11 cellular contexts compared by ENCODE assay signal in the genomic region with DNA sequence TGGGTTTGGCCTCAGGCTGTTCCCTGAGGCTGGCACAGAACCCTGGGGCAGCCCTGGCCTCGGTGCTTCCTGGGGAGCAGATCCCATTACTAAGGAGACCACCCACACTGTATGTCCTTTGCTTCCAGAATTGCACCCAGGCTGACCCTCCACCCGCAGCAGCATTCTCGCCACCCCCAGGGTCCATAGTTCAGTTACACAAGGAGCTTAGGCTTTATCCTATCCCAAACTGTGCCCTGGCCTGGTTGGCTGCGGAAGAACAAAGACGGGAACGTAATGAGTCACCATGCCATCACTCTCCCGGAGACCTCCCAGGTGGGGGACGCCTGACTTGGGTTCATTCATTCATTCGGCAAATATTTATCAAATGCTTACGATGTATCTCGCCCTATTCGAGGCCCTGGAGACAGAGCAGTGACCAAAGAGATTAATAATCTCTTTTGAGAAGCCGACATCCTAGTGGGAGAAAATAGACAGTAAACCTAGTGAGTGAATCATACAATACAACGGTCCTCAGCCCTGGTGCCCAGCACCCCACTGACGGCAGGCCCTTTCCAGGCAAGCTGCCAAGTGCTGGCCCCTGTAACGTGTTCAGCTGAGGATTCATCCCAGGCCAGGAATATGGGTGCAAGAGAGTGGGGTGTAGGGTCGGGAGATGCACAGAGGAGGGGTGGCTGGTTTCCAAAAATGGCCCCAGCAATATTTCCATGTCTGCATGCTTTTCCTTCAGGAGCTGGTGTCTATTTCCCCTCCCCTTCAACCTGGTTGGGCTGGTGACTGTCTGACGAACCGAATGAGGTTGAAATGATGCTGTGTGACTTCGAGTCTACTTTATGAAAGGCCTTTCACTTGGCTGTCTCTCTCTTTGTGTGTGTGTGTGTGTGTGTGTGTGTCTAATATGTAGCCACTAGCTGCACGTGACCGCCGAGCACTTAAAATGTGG.
DNase-seq lines count a peak whose midpoint lies in the region; ATAC-seq and TF ChIP-seq lines count a peak whose summit lies in the region.
"Had no signal": no experiment of that assay in that cellular context is flagged by ENCODE, and none has a peak within 500 bp of the region (broad histone marks: within the 10 kb centered on the region; RNA-seq: fewer than 3 reads in every experiment).

No MANE protein-coding gene starts in this region.

- H3K27ac Mint-ChIP-seq in central memory CD8-positive, alpha-beta T cell (ENCODE audit: low read depth) = peak overlapping the region; percentile 35
- H3K27ac Mint-ChIP-seq in neural crest cell (ENCODE audit: unreplicated experiment) = peak overlapping the region; percentile 55

- H3K36me3 Mint-ChIP-seq in central memory CD8-positive, alpha-beta T cell (ENCODE audit: insufficient read depth) = peaks cover 2% of the 10 kb centered on the region
- no peaks in the 10 kb centered on the region for H3K36me3 Mint-ChIP-seq in neural crest cell (ENCODE audit: low read depth)

- H3K4me3 Mint-ChIP-seq in central memory CD8-positive, alpha-beta T cell = no peak overlapping the region
- H3K4me3 Mint-ChIP-seq in neural crest cell = no peak overlapping the region

- peak; percentile 96 for DNase-seq in Daoy (ENCODE audit: low read depth)
- peak; percentile 87 for DNase-seq in NCI-H226
- no peak for DNase-seq in central memory CD8-positive, alpha-beta T cell (ENCODE audit: low spot score in 2 of 2)
- no peak for DNase-seq in neural crest cell (ENCODE audit: low read depth, low spot score)
- DNase-seq in mucosa of gallbladder (ENCODE audit: low spot score) = no peak
- DNase-seq in GM19240 (ENCODE audit: insufficient read length, low spot score) = no peak
- DNase-seq: NCI-H1048, occipital lobe had no signal

- H3K9me3 Mint-ChIP-seq in central memory CD8-positive, alpha-beta T cell = no peaks in the 10 kb centered on the region
- no peaks in the 10 kb centered on the region for H3K9me3 Mint-ChIP-seq in neural crest cell

- TF ChIP-seq CTCF in neural crest cell (conservative IDR thresholded peaks at IDR 0.05) = no peak

- no peak for ATAC-seq in central memory CD8-positive, alpha-beta T cell (replicated peaks; ENCODE audit: extremely low read depth, poor library complexity, severe bottlenecking)
- no peak for ATAC-seq in GM21528 (IDR thresholded peaks at IDR 0.05; ENCODE audit: low FRiP score, unreplicated experiment)
- ATAC-seq in GM21529 (IDR thresholded peaks at IDR 0.05; ENCODE audit: unreplicated experiment) = no peak
- ATAC-seq: Right ventricle myocardium inferior had no signal

- H3K27me3 Mint-ChIP-seq in central memory CD8-positive, alpha-beta T cell = peaks cover 16% of the 10 kb centered on the region
- no peaks in the 10 kb centered on the region for H3K27me3 Mint-ChIP-seq in neural crest cell (ENCODE audit: low read depth)

- peaks cover 16% of the 10 kb centered on the region for H3K4me1 Mint-ChIP-seq in central memory CD8-positive, alpha-beta T cell
- H3K4me1 Mint-ChIP-seq in neural crest cell = peaks cover 31% of the 10 kb centered on the region

Comparison
In these comparisons a context has a peak if more than half of its experiments do, and no peak if none do; other contexts are left out.
1. DNase-seq: peak in Daoy (single experiment) and NCI-H226 (single experiment); none in central memory CD8-positive, alpha-beta T cell (0 of 2), neural crest cell (single experiment), mucosa of gallbladder (single experiment) and GM19240 (single experiment).